In genomic region chr16:1983544-1984346, GRCh38 we compare ENCODE assay signal across 1 cellular context.
TF ChIP-seq lines count a peak whose summit lies in the region.

Gene GFER, plus strand, starts transcription at chr16:1984193. Its CDS starts 26 bp downstream, at chr16:1984219.

TF ChIP-seq in HepG2, 621 proteins besides CTCF, POLR2A, EP300 and RAD21 (continued from another document):
- TF ChIP-seq PTBP1 (IDR thresholded peaks at IDR 0.05; ENCODE audit: low read depth, low read length, poor library complexity, severe bottlenecking) (peak; percentile 64), GTF3A (CRISPR knock-in tag; conservative IDR thresholded peaks at IDR 0.05) (0 out of 2 replicates have a peak, but pooled peaks have one; percentile 1), ZNF136 (CRISPR knock-in tag; IDR thresholded peaks at IDR 0.05; ENCODE audit: low read depth) (0 out of 2 replicates have a peak, but pooled peaks have one; percentile 56), POLR2G (IDR thresholded peaks at IDR 0.05; ENCODE audit: low read depth, low read length) (peak; percentile 79), ZBTB43 (CRISPR knock-in tag; conservative IDR thresholded peaks at IDR 0.05) (peak; percentile 62), ZNF142 (CRISPR knock-in tag; IDR thresholded peaks at IDR 0.05) (peak; percentile 51; the same call in 1 of the 2 replicates), ZNF501 (CRISPR knock-in tag; IDR thresholded peaks at IDR 0.05) (peak; percentile 48; the same call in 1 of the 2 replicates)
